In genomic region chr1:228171221-228171891, GRCh38 we compare ENCODE assay signal across 1 cellular context.
TF ChIP-seq lines count a peak whose summit lies in the region.

No MANE protein-coding gene starts in this region.

TF ChIP-seq in SK-N-SH, 30 proteins besides CTCF, POLR2A, EP300 and RAD21 (continued from another document):
- no peak for TF ChIP-seq PBX3 (IDR thresholded peaks at IDR 0.05)
- no peak for TF ChIP-seq REST (IDR thresholded peaks at IDR 0.05; ENCODE audit: low read depth, low read length)
- no peak for TF ChIP-seq FOSL2 (IDR thresholded peaks at IDR 0.05; ENCODE audit: borderline replicate concordance, low read depth)
- no peak for TF ChIP-seq USF1 (IDR thresholded peaks at IDR 0.05; ENCODE audit: borderline replicate concordance, low read depth)
- no peak for TF ChIP-seq TAF1 (IDR thresholded peaks at IDR 0.05; ENCODE audit: borderline replicate concordance, low read depth, low read length)
- TF ChIP-seq SMC3 (IDR thresholded peaks at IDR 0.05; ENCODE audit: low read depth, low read length) = no peak
- TF ChIP-seq IRF3 (IDR thresholded peaks at IDR 0.05; ENCODE audit: low read depth, low read length) = no peak
